36 cellular contexts compared by ENCODE assay signal in the genomic region with DNA sequence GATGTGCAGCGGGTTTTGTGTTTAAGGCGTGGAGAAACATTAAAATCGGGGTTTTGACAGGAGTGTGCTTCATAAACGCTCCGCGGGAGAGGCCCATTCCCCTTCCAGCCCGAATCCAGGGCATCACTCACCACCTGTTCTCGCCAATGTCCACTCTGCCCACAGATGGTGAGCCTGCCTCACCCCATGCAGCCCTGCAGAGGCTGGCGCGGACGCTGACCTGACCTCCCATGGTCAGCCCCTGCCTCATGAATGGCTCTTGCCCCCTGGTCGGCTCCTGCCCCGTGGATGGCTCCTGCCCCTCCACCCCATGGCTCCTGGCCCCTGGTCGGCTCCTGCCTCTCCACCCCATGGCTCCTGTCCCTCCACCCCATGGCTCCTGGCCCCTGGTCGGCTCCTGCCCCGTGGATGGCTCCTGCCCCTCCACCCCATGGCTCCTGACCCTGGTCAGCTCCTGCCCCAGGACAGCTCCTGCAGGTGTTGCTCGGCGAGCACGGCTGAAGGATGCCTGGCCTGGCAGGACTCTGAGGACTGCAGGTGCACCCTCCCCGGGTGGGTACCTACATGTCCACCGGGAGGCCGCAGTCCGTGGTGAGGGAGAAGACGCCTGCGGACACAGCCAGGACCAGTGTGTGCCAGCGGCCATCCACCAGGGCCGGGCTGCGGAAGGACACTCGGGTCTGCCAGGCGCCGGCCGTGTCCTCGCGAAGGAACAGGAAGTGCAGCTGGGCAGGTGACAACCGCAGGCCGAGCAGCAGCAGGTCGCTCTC. TPM values are rescaled to one million over a fixed set of nuclear protein-coding genes. Genes with fewer than 3 reads are reported as not detected.
A peak's percentile ranks its signal among the peaks of the same experiment; 100 is the strongest.
DNase-seq lines count a peak whose midpoint lies in the region; ATAC-seq, FAIRE-seq and TF ChIP-seq lines count a peak whose summit lies in the region.
"Had no signal": no experiment of that assay in that cellular context is flagged by ENCODE, and none has a peak within 500 bp of the region (broad histone marks: within the 10 kb centered on the region; RNA-seq: fewer than 3 reads in every experiment).

No MANE protein-coding gene starts in this region.

- no peak for TF ChIP-seq EP300 in sigmoid colon (IDR thresholded peaks at IDR 0.05)

- H3K36me3 ChIP-seq in BE2C (no peaks in the 10 kb centered on the region), H7 (replicated peaks; ENCODE audit: control insufficient read depth, insufficient read depth, low read length) (no peaks in the 10 kb centered on the region), kidney (ENCODE audit: control insufficient read depth in 1 of 2, insufficient read depth in 2 of 2, low read length in 2 of 2) (no peaks in the 10 kb centered on the region), sigmoid colon (no peaks in the 10 kb centered on the region), hepatocyte (replicated peaks; ENCODE audit: insufficient read depth, low read depth) (no peaks in the 10 kb centered on the region)
- H3K36me3 ChIP-seq: colonic mucosa, esophagus muscularis mucosa, heart right ventricle, stomach had no signal

- TF ChIP-seq POLR2A in sigmoid colon (IDR thresholded peaks at IDR 0.05) = no peak

- H3K9me2 ChIP-seq in hepatocyte (replicated peaks; ENCODE audit: insufficient read depth) = no peaks in the 10 kb centered on the region

- ATAC-seq in HG03342 (IDR thresholded peaks at IDR 0.05; ENCODE audit: unreplicated experiment) = no peak
- ATAC-seq: activated CD4-positive, alpha-beta T cell treated with anti-CD3 and anti-CD28 coated beads for 36 hours; activated T-cell treated with anti-CD3 and anti-CD28 coated beads, Interleukin-2, amount 50 U/mL, for 72 hours; foreskin keratinocyte; heart right ventricle; left colon had no signal

- no peak overlapping the region for H3K9ac ChIP-seq in kidney (ENCODE audit: low read length in 2 of 2)

- DNase-seq in BE2C = peak; percentile 5
- peak; percentile 57 for DNase-seq in H7
- DNase-seq in kidney = peak; percentile 69
- DNase-seq in sigmoid colon = peak; percentile 61
- no peak for DNase-seq in SW480 (ENCODE audit: low spot score)
- no peak for DNase-seq in hepatocyte (ENCODE audit: low spot score)
- DNase-seq: activated CD8-positive, alpha-beta memory T cell treated with anti-CD3 and anti-CD28 coated beads for 24 hours; activated naive CD4-positive, alpha-beta T cell treated with anti-CD3 and anti-CD28 coated beads, Interleukin-2, amount 10 ng/mL, durations not matched to agents 7 days and 5 days; activated T-cell treated with anti-CD3 and anti-CD28 coated beads, Interleukin-2, amount 50 U/mL, for 72 hours; C1 segment of cervical spinal cord; colonic mucosa; COR-L47; foreskin keratinocyte; heart right ventricle; left colon; naive B cell; NCI-H1105; NCI-H2029 treated with DMSO at 0.1 percent for 48 hours; NCI-H345; NCI-H774; small intestine; stimulated activated CD4-positive, alpha-beta T cell treated with anti-CD3 and anti-CD28 coated beads, Interleukin-1b, Interleukin-23, amount 100 ng/mL, for 48 hours; stomach; trophoblast cell had no signal

- no peak for FAIRE-seq in kidney (lab: Jason Lieb, UNC)
- FAIRE-seq: bronchial epithelial cell, G401.6, H54, K562, small intestine had no signal

- H4K20me1 ChIP-seq in hepatocyte (ENCODE audit: insufficient read depth, poor library complexity, severe bottlenecking) = no peaks in the 10 kb centered on the region

- H3K4me3 ChIP-seq in BE2C (ENCODE audit: low read depth, low read length) = no peak overlapping the region
- H3K4me3 ChIP-seq in H7 (ENCODE audit: insufficient read depth, low read depth, low read length) = no peak overlapping the region
- no peak overlapping the region for H3K4me3 ChIP-seq in kidney (ENCODE audit: low read length in 2 of 2)
- H3K4me3 ChIP-seq in sigmoid colon = no peak overlapping the region
- no peak overlapping the region for H3K4me3 ChIP-seq in hepatocyte
- H3K4me3 ChIP-seq: colonic mucosa, esophagus muscularis mucosa, heart right ventricle, K562, stomach had no signal

- no peak overlapping the region for H3K27ac ChIP-seq in kidney (ENCODE audit: low read depth in 2 of 2, low read length in 2 of 2)
- no peak overlapping the region for H3K27ac ChIP-seq in sigmoid colon
- H3K27ac ChIP-seq in hepatocyte = no peak overlapping the region
- H3K27ac ChIP-seq: colonic mucosa, esophagus muscularis mucosa, foreskin keratinocyte, heart right ventricle, stomach had no signal

- H3K27me3 ChIP-seq in BE2C = peaks cover 11% of the 10 kb centered on the region
- H3K27me3 ChIP-seq in H7 (ENCODE audit: control insufficient read depth, insufficient read depth, low read length) = no peaks in the 10 kb centered on the region
- H3K27me3 ChIP-seq in sigmoid colon = peaks cover 0 to 19% (median 0%) of the 10 kb centered on the region in 3 donors
- H3K27me3 ChIP-seq in hepatocyte = no peaks in the 10 kb centered on the region
- H3K27me3 ChIP-seq: colonic mucosa, foreskin keratinocyte had no signal

- no peaks in the 10 kb centered on the region for H3K79me2 ChIP-seq in hepatocyte

- H3K9me3 ChIP-seq in BE2C = no peaks in the 10 kb centered on the region
- no peaks in the 10 kb centered on the region for H3K9me3 ChIP-seq in kidney (ENCODE audit: control insufficient read depth in 1 of 2, low read length in 2 of 2)
- H3K9me3 ChIP-seq in sigmoid colon = no peaks in the 10 kb centered on the region
- no peaks in the 10 kb centered on the region for H3K9me3 ChIP-seq in hepatocyte (ENCODE audit: low read depth)
- H3K9me3 ChIP-seq: colonic mucosa, esophagus muscularis mucosa, heart right ventricle, stomach had no signal

- H2AFZ ChIP-seq in hepatocyte = no peak overlapping the region

- 91 to 93% methylated on average over 37 of the region's 37 CpGs for WGBS in sigmoid colon, 2 donors
- 93% methylated on average over 32 of the region's 37 CpGs for WGBS in hepatocyte (ENCODE audit: low lambda C conversion rate, missing lambda C conversion rate)

- intact Hi-C loops in kidney (cut with DNase I) = no loop called here
- intact Hi-C loops in sigmoid colon (cut with DNase I) = no loop called here

- H3K4me2 ChIP-seq in hepatocyte = no peak overlapping the region

- TF ChIP-seq CTCF in BE2C (IDR thresholded peaks at IDR 0.05; ENCODE audit: low read depth, low read length) (no peak), kidney (IDR thresholded peaks at IDR 0.05; ENCODE audit: borderline replicate concordance, extremely low read depth, insufficient read depth) (no peak), sigmoid colon (IDR thresholded peaks at IDR 0.05) (no peak), hepatocyte (IDR thresholded peaks at IDR 0.05; ENCODE audit: poor library complexity) (no peak)

- H3K4me1 ChIP-seq in BE2C (no peaks in the 10 kb centered on the region), kidney (ENCODE audit: control insufficient read depth in 1 of 2, insufficient read depth in 1 of 2, low read depth in 1 of 2, low read length in 2 of 2) (no peaks in the 10 kb centered on the region), sigmoid colon (no peaks in the 10 kb centered on the region), hepatocyte (ENCODE audit: insufficient read depth) (no peaks in the 10 kb centered on the region)
- H3K4me1 ChIP-seq: colonic mucosa, esophagus muscularis mucosa, foreskin keratinocyte, heart right ventricle, stomach had no signal

RNA-seq across cellular contexts. Expression of a gene that starts 6.7 kb away (rescaled TPM):
- polyA plus RNA-seq in BE2C (2012; ENCODE audit: insufficient read depth, insufficient read length, low read depth) = not detected
- total RNA-seq in H7 (2014; rRNA removed; shearing (Covaris generic)) = not detected in 2 replicates
- not detected for total RNA-seq in kidney
- polyA plus RNA-seq in kidney (ENCODE audit: insufficient read depth, low read depth, low replicate concordance) = not detected
- total RNA-seq in sigmoid colon = not detected
- polyA plus RNA-seq in sigmoid colon = not detected
- total RNA-seq in hepatocyte = not detected in 2 replicates
- polyA plus RNA-seq in hepatocyte = not detected in 2 replicates
- total RNA-seq: activated CD4-positive, alpha-beta T cell treated with anti-CD3 and anti-CD28 coated beads for 36 hours; activated T-cell treated with anti-CD3 and anti-CD28 coated beads, Interleukin-2, amount 50 U/mL, for 72 hours; bronchial epithelial cell; colonic mucosa; esophagus muscularis mucosa; foreskin keratinocyte; heart right ventricle; HT1080; K562; left colon; M059J; mesothelial cell of epicardium; omental fat pad; SK-MEL-5; stomach had no signal
- polyA plus RNA-seq: foreskin keratinocyte, heart right ventricle, K562, small intestine, stomach had no signal

RNA-seq across cellular contexts. Expression of a gene that starts 18.0 kb away (rescaled TPM):
- not detected for polyA plus RNA-seq in BE2C (2012; ENCODE audit: insufficient read depth, insufficient read length, low read depth)
- total RNA-seq in H7 (2014; rRNA removed; shearing (Covaris generic)) = not detected in 2 replicates
- total RNA-seq in kidney = not detected
- not detected for polyA plus RNA-seq in kidney (ENCODE audit: insufficient read depth, low read depth, low replicate concordance)
- not detected for total RNA-seq in sigmoid colon
- not detected for polyA plus RNA-seq in sigmoid colon
- not detected in 2 replicates for total RNA-seq in hepatocyte
- not detected in 2 replicates for polyA plus RNA-seq in hepatocyte
- total RNA-seq: activated CD4-positive, alpha-beta T cell treated with anti-CD3 and anti-CD28 coated beads for 36 hours; activated T-cell treated with anti-CD3 and anti-CD28 coated beads, Interleukin-2, amount 50 U/mL, for 72 hours; bronchial epithelial cell; colonic mucosa; esophagus muscularis mucosa; foreskin keratinocyte; heart right ventricle; HT1080; K562; left colon; M059J; mesothelial cell of epicardium; omental fat pad; SK-MEL-5; stomach had no signal
- polyA plus RNA-seq: foreskin keratinocyte, heart right ventricle, K562, small intestine, stomach had no signal

RNA-seq across cellular contexts. Expression of a gene that starts 25.3 kb away (rescaled TPM):
- polyA plus RNA-seq in BE2C (2012; ENCODE audit: insufficient read depth, insufficient read length, low read depth) = not detected
- total RNA-seq in H7 (2014; rRNA removed; shearing (Covaris generic)) = not detected in 2 replicates
- total RNA-seq in kidney (not detected), sigmoid colon (under 1 TPM in 1 of 4 donors, not detected in 3; 0.66 TPM), hepatocyte (not detected in 2 replicates)
- polyA plus RNA-seq in kidney (ENCODE audit: insufficient read depth, low read depth, low replicate concordance) (not detected), sigmoid colon (not detected), hepatocyte (not detected in 2 replicates)
- total RNA-seq: activated CD4-positive, alpha-beta T cell treated with anti-CD3 and anti-CD28 coated beads for 36 hours; activated T-cell treated with anti-CD3 and anti-CD28 coated beads, Interleukin-2, amount 50 U/mL, for 72 hours; bronchial epithelial cell; colonic mucosa; esophagus muscularis mucosa; foreskin keratinocyte; heart right ventricle; HT1080; K562; left colon; M059J; mesothelial cell of epicardium; omental fat pad; SK-MEL-5; stomach had no signal
- polyA plus RNA-seq: foreskin keratinocyte, heart right ventricle, K562, small intestine, stomach had no signal

RNA-seq across cellular contexts. Expression of a gene that starts 40.2 kb away (rescaled TPM):
- polyA plus RNA-seq in BE2C (2012; ENCODE audit: insufficient read depth, insufficient read length, low read depth) = not detected
- not detected in 2 replicates for total RNA-seq in H7 (2014; rRNA removed; shearing (Covaris generic))
- total RNA-seq in kidney (not detected), sigmoid colon (not detected), hepatocyte (not detected in 2 replicates)
- polyA plus RNA-seq in kidney (ENCODE audit: insufficient read depth, low read depth, low replicate concordance) (not detected), sigmoid colon (not detected), hepatocyte (not detected in 2 replicates)
- total RNA-seq: activated CD4-positive, alpha-beta T cell treated with anti-CD3 and anti-CD28 coated beads for 36 hours; activated T-cell treated with anti-CD3 and anti-CD28 coated beads, Interleukin-2, amount 50 U/mL, for 72 hours; bronchial epithelial cell; colonic mucosa; esophagus muscularis mucosa; foreskin keratinocyte; heart right ventricle; HT1080; K562; left colon; M059J; mesothelial cell of epicardium; omental fat pad; SK-MEL-5; stomach had no signal
- polyA plus RNA-seq: foreskin keratinocyte, heart right ventricle, K562, small intestine, stomach had no signal

RNA-seq across cellular contexts. Expression of a gene that starts 47.1 kb away (rescaled TPM):
- polyA plus RNA-seq in BE2C (2012; ENCODE audit: insufficient read depth, insufficient read length, low read depth) = not detected
- total RNA-seq in H7 (2014; rRNA removed; shearing (Covaris generic)) = not detected in 2 replicates
- total RNA-seq in kidney = not detected
- polyA plus RNA-seq in kidney (ENCODE audit: insufficient read depth, low read depth, low replicate concordance) = not detected
- not detected for total RNA-seq in sigmoid colon
- polyA plus RNA-seq in sigmoid colon = not detected
- not detected in 2 replicates for total RNA-seq in hepatocyte
- polyA plus RNA-seq in hepatocyte = not detected in 2 replicates
- total RNA-seq: activated CD4-positive, alpha-beta T cell treated with anti-CD3 and anti-CD28 coated beads for 36 hours; activated T-cell treated with anti-CD3 and anti-CD28 coated beads, Interleukin-2, amount 50 U/mL, for 72 hours; bronchial epithelial cell; colonic mucosa; esophagus muscularis mucosa; foreskin keratinocyte; heart right ventricle; HT1080; K562; left colon; M059J; mesothelial cell of epicardium; omental fat pad; SK-MEL-5; stomach had no signal
- polyA plus RNA-seq: foreskin keratinocyte, heart right ventricle, K562, small intestine had no signal

Comparison
In these comparisons a context has a peak if more than half of its experiments do, and no peak if none do; other contexts are left out.
1. DNase-seq: peak in BE2C (single experiment), H7 (single experiment), kidney (single experiment) and sigmoid colon (single experiment); none in SW480 (single experiment) and hepatocyte (single experiment).